ENCODE assay signal across 8 cellular contexts in the genomic region with DNA sequence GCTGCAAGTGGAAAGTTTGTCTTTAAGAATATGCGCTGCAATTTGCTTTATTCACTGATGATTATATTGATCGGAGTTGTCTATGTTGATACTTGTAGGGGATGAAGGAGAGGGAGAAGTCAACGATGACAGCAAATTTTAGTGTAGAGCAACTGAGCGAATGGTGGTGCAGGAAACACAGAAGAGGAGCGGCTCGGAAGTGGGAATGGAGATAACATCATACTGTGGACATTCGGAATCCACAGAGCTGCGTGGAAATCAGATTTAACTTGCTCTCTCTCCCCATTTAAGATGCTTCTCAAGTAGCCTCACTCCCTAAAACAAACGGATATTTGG. TPM values are rescaled to one million over a fixed set of nuclear protein-coding genes. Genes with fewer than 3 reads are reported as not detected.
DNase-seq lines count a peak whose midpoint lies in the region; ATAC-seq and TF ChIP-seq lines count a peak whose summit lies in the region.

No MANE protein-coding gene starts in this region.

- H3K4me3 ChIP-seq in adrenal gland: peak overlapping the region in 2 of 4 donors; percentile 73 to 82
- H3K4me3 ChIP-seq in lower leg skin (ENCODE audit: low read depth, poor library complexity, severe bottlenecking): peak overlapping the region; percentile 25
- peak overlapping the region in 2 of 3 donors; percentile 28 to 69 for H3K4me3 ChIP-seq in thyroid gland (replicated peaks in 1 of 3)

- no peak for TF ChIP-seq POLR2A in adrenal gland (IDR thresholded peaks at IDR 0.05)
- no peak for TF ChIP-seq POLR2A in lower leg skin (IDR thresholded peaks at IDR 0.05)
- no peak for TF ChIP-seq POLR2A in thyroid gland (IDR thresholded peaks at IDR 0.05)

- H3K9me3 ChIP-seq in adrenal gland (replicated peaks in 1 of 3): no peaks in the 10 kb centered on the region
- no peaks in the 10 kb centered on the region for H3K9me3 ChIP-seq in thyroid gland

- DNase-seq in activated T-cell treated with anti-CD3 and anti-CD28 coated beads, Interleukin-2, amount 50 U/mL, for 24 hours: no peak
- no peak for DNase-seq in activated T-cell treated with anti-CD3 and anti-CD28 coated beads for 4 hours
- DNase-seq in adrenal gland: no peak
- DNase-seq in lower leg skin (ENCODE audit: low spot score in 2 of 2): no peak
- DNase-seq in thyroid gland: no peak
- no peak for DNase-seq in HCEC 1CT
- DNase-seq in G401 (ENCODE audit: low spot score): no peak

- H3K36me3 ChIP-seq in adrenal gland (replicated peaks in 1 of 2) (peaks cover 0 to 9% of the 10 kb centered on the region in 2 donors), thyroid gland (peaks cover 0 to 9% of the 10 kb centered on the region in 2 donors)

- no peak for TF ChIP-seq CTCF in adrenal gland (IDR thresholded peaks at IDR 0.05)
- TF ChIP-seq CTCF in lower leg skin (IDR thresholded peaks at IDR 0.05): no peak
- TF ChIP-seq CTCF in thyroid gland (IDR thresholded peaks at IDR 0.05): no peak

- peaks cover 49% of the 10 kb centered on the region for H3K4me1 Mint-ChIP-seq in activated T-cell treated with anti-CD3 and anti-CD28 coated beads, Interleukin-2, amount 50 U/mL, for 24 hours (ENCODE audit: low read depth)

- H3K9me3 Mint-ChIP-seq in activated T-cell treated with anti-CD3 and anti-CD28 coated beads, Interleukin-2, amount 50 U/mL, for 24 hours: no peaks in the 10 kb centered on the region

- ATAC-seq in HG03469 (IDR thresholded peaks at IDR 0.05; ENCODE audit: unreplicated experiment): no peak

- H3K4me1 ChIP-seq in adrenal gland (replicated peaks in 1 of 2): peaks cover 19 to 28% of the 10 kb centered on the region in 2 donors
- peaks cover 24 to 38% of the 10 kb centered on the region in 2 donors for H3K4me1 ChIP-seq in thyroid gland

- H3K27ac Mint-ChIP-seq in activated T-cell treated with anti-CD3 and anti-CD28 coated beads, Interleukin-2, amount 50 U/mL, for 24 hours: peak overlapping the region; percentile 96

- no peaks in the 10 kb centered on the region for H3K27me3 Mint-ChIP-seq in activated T-cell treated with anti-CD3 and anti-CD28 coated beads, Interleukin-2, amount 50 U/mL, for 24 hours

- in situ Hi-C loops in G401 (cut with HindIII; ENCODE audit: low sequenced_read_pairs): no loop called here

- peaks cover 53% of the 10 kb centered on the region for H3K36me3 Mint-ChIP-seq in activated T-cell treated with anti-CD3 and anti-CD28 coated beads, Interleukin-2, amount 50 U/mL, for 24 hours (ENCODE audit: low read depth)

- peak overlapping the region; percentile 92 for H3K4me3 Mint-ChIP-seq in activated T-cell treated with anti-CD3 and anti-CD28 coated beads, Interleukin-2, amount 50 U/mL, for 24 hours

- H3K27me3 ChIP-seq in adrenal gland (no peaks in the 10 kb centered on the region), thyroid gland (no peaks in the 10 kb centered on the region)

- 51 to 60% (median 54%) methylated on average over 9 of the region's 9 CpGs for WGBS in adrenal gland, 4 donors
- 38 to 42% methylated on average over 9 of the region's 9 CpGs for WGBS in lower leg skin, 2 donors
- WGBS in thyroid gland, 2 donors: 57 to 65% methylated on average over 9 of the region's 9 CpGs

- H3K27ac ChIP-seq in adrenal gland (peak overlapping the region in 4 of 5 donors; percentile 59 to 85 (median 80)), thyroid gland (peak overlapping the region in 2 of 3 donors; percentile 64 to 74)

- intact Hi-C loops in adrenal gland (cut with DNase I): loop anchor here in 1 of 2 donors (10.0 kb wide), 1 partner anchor 52 kb away; the partner anchor contains the start of genes C6orf52 and PAK1IP1
- intact Hi-C loops in lower leg skin (cut with DNase I; ENCODE audit: low total_unique reads): no loop called here
- intact Hi-C loops in thyroid gland (cut with DNase I): loop anchor here (10.0 kb wide), 1 partner anchor 52 kb away; the partner anchor contains the start of genes C6orf52 and PAK1IP1

RNA-seq across cellular contexts. Expression of gene TMEM14B, which starts 0.7 kb away (rescaled TPM):
- total RNA-seq in adrenal gland (100 to 1,000 TPM; 110 to 188 (median 123) TPM), lower leg skin (10 to 100 TPM; 34.9 to 56.7 (median 48.1) TPM), thyroid gland (100 to 1,000 TPM; 114 to 217 (median 197) TPM)
- polyA plus RNA-seq in adrenal gland: 100 to 1,000 TPM in 1 of 3 donors, 10 to 100 TPM in 2; 74.3 to 210 (median 93.7) TPM
- total RNA-seq in G401 (2014; rRNA removed; shearing (Covaris generic)): 138 and 150 TPM in 2 replicates

RNA-seq across cellular contexts. Expression of gene TMEM14C, which starts 24.0 kb away (rescaled TPM):
- 100 to 1,000 TPM; 126 to 312 (median 160) TPM for total RNA-seq in adrenal gland
- polyA plus RNA-seq in adrenal gland: 100 to 1,000 TPM; 105 to 196 (median 157) TPM
- total RNA-seq in lower leg skin: 10 to 100 TPM; 69.5 to 99.6 (median 85.0) TPM
- 100 to 1,000 TPM; 103 to 215 (median 162) TPM for total RNA-seq in thyroid gland
- 140 and 145 TPM in 2 replicates for total RNA-seq in G401 (2014; rRNA removed; shearing (Covaris generic))

RNA-seq across cellular contexts. Expression of gene PAK1IP1, which starts 52.1 kb away (rescaled TPM):
- total RNA-seq in adrenal gland: 10 to 100 TPM in 4 of 8 donors, 1 to 10 TPM in 4; 4.5 to 17.5 (median 11.6) TPM
- polyA plus RNA-seq in adrenal gland: 10 to 100 TPM in 1 of 3 donors, 1 to 10 TPM in 2; 6.7 to 32.3 (median 8.0) TPM
- total RNA-seq in lower leg skin: 10 to 100 TPM in 1 of 4 donors, 1 to 10 TPM in 3; 5.5 to 13.2 (median 8.0) TPM
- total RNA-seq in thyroid gland: 10 to 100 TPM in 3 of 4 donors, 1 to 10 TPM in 1; 8.8 to 15.6 (median 12.7) TPM
- total RNA-seq in G401 (2014; rRNA removed; shearing (Covaris generic)): 31.3 and 43.1 TPM in 2 replicates

RNA-seq across cellular contexts. Expression of gene C6orf52, which starts 52.5 kb away (rescaled TPM):
- total RNA-seq in adrenal gland: 1 to 10 TPM in 4 of 8 donors, under 1 TPM in 1, not detected in 3; 0.96 to 5.5 (median 2.0) TPM
- 1 to 10 TPM; 1.9 to 4.2 (median 2.8) TPM for polyA plus RNA-seq in adrenal gland
- total RNA-seq in lower leg skin: not detected
- total RNA-seq in thyroid gland: not detected
- total RNA-seq in G401 (2014; rRNA removed; shearing (Covaris generic)): 0.49 and 2.9 TPM in 2 replicates
